In genomic region chr22:23767303-23767672, GRCh38 we compare ENCODE assay signal across 8 cellular contexts. TPM values are rescaled to one million over a fixed set of nuclear protein-coding genes. Genes with fewer than 3 reads are reported as not detected.
DNase-seq lines count a peak whose midpoint lies in the region; ATAC-seq and TF ChIP-seq lines count a peak whose summit lies in the region.

No MANE protein-coding gene starts in this region.

- DNase-seq in AG09309 (ENCODE audit: low read depth) (no peak), NT2/D1 (ENCODE audit: low read depth, low spot score) (no peak), NCI-H774 (lab: John Stamatoyannopoulos, UW) (no peak), kidney tubule cell (ENCODE audit: low spot score) (no peak), middle frontal gyrus (ENCODE audit: extremely low spot score, low spot score) (no peak), GM19240 (ENCODE audit: insufficient read length, low spot score) (no peak)
- no peak for DNase-seq in effector memory CD8-positive, alpha-beta T cell
- DNase-seq in naive thymus-derived CD4-positive, alpha-beta T cell = no peak

- H3K4me1 Mint-ChIP-seq in effector memory CD8-positive, alpha-beta T cell (ENCODE audit: low read depth in 2 of 2) = peaks cover 28 to 37% of the 10 kb centered on the region in 2 donors
- H3K4me1 Mint-ChIP-seq in naive thymus-derived CD4-positive, alpha-beta T cell = peaks cover 7 to 55% (median 43%) of the 10 kb centered on the region in 7 donors

- CTCF ChIA-PET in naive thymus-derived CD4-positive, alpha-beta T cell (lab: Charles Lee) = interaction anchor here (0.9 kb wide), 1 partner anchor 81 kb away, joined by 3 read pairs; no protein-coding TSS in a partner anchor

- H3K27me3 ChIP-seq in NT2/D1 (ENCODE audit: insufficient read depth, insufficient read length) = peaks cover 14% of the 10 kb centered on the region
- H3K27me3 ChIP-seq in naive thymus-derived CD4-positive, alpha-beta T cell (ENCODE audit: control insufficient read depth in 2 of 2, insufficient read depth in 2 of 2, low read length in 2 of 2) = no peaks in the 10 kb centered on the region

- no peaks in the 10 kb centered on the region for H3K27me3 Mint-ChIP-seq in effector memory CD8-positive, alpha-beta T cell
- peaks cover 0 to 3% (median 0%) of the 10 kb centered on the region in 5 donors for H3K27me3 Mint-ChIP-seq in naive thymus-derived CD4-positive, alpha-beta T cell

- intact Hi-C loops in naive thymus-derived CD4-positive, alpha-beta T cell (cut with micrococcal nuclease) = loop anchor here (1.0 to 10.0 kb wide), 5 partner anchors 16 to 142 kb away; partner anchors contain the start of gene ZNF70 (in 2 of the 2)

- H3K36me3 Mint-ChIP-seq in effector memory CD8-positive, alpha-beta T cell (ENCODE audit: insufficient read depth) = no peaks in the 10 kb centered on the region
- peaks cover 0 to 4% (median 0%) of the 10 kb centered on the region in 5 donors for H3K36me3 Mint-ChIP-seq in naive thymus-derived CD4-positive, alpha-beta T cell

- no peaks in the 10 kb centered on the region for H3K9me3 ChIP-seq in NT2/D1 (ENCODE audit: insufficient read depth, low read length)
- no peaks in the 10 kb centered on the region for H3K9me3 ChIP-seq in naive thymus-derived CD4-positive, alpha-beta T cell (ENCODE audit: control insufficient read depth in 2 of 3, low read length in 3 of 3)

- H3K4me1 ChIP-seq in NT2/D1 (ENCODE audit: insufficient read depth, insufficient read length) = peaks cover 16% of the 10 kb centered on the region
- peaks cover 29 to 39% of the 10 kb centered on the region in 2 donors for H3K4me1 ChIP-seq in naive thymus-derived CD4-positive, alpha-beta T cell (ENCODE audit: control insufficient read depth in 2 of 2, insufficient read depth in 2 of 2, low read length in 2 of 2)

- no peaks in the 10 kb centered on the region for H3K9me3 Mint-ChIP-seq in effector memory CD8-positive, alpha-beta T cell
- H3K9me3 Mint-ChIP-seq in naive thymus-derived CD4-positive, alpha-beta T cell = no peaks in the 10 kb centered on the region

- peak overlapping the region; percentile 85 for H3K9ac ChIP-seq in NT2/D1 (ENCODE audit: insufficient read length, low read depth)

- peak; percentile 2 for ATAC-seq in effector memory CD8-positive, alpha-beta T cell (replicated peaks)
- no peak for ATAC-seq in naive thymus-derived CD4-positive, alpha-beta T cell

- POLR2A ChIA-PET in naive thymus-derived CD4-positive, alpha-beta T cell (lab: Charles Lee) = interaction anchor here (0.6 to 8.9 kb wide), 6 partner anchors 17 to 388 kb away, joined by 3 to 62 read pairs (median 5); partner anchors contain the start of genes SMARCB1 and ZNF70

- H3K4me3 Mint-ChIP-seq in effector memory CD8-positive, alpha-beta T cell = peak overlapping the region; percentile 81 to 86
- H3K4me3 Mint-ChIP-seq in naive thymus-derived CD4-positive, alpha-beta T cell = peak overlapping the region; percentile 63 to 88 (median 83)

- peak overlapping the region; percentile 85 for H3K27ac ChIP-seq in naive thymus-derived CD4-positive, alpha-beta T cell (ENCODE audit: low read depth, low read length)

- H3K4me3 ChIP-seq in AG09309 (ENCODE audit: control insufficient read depth, low read depth, low read length) = peak overlapping the region; percentile 62
- peak overlapping the region; percentile 68 for H3K4me3 ChIP-seq in NT2/D1 (ENCODE audit: insufficient read length, low read depth)
- H3K4me3 ChIP-seq in naive thymus-derived CD4-positive, alpha-beta T cell (ENCODE audit: low read length) = peak overlapping the region; percentile 92

- no peak for TF ChIP-seq CTCF in AG09309 (IDR thresholded peaks at IDR 0.05; ENCODE audit: control insufficient read depth, insufficient read depth, low read depth, low read length, missing control alignments)

- peak overlapping the region in 1 of 2 donors; percentile 67 for H3K27ac Mint-ChIP-seq in effector memory CD8-positive, alpha-beta T cell
- peak overlapping the region in 7 of 9 donors; percentile 19 to 67 (median 45) for H3K27ac Mint-ChIP-seq in naive thymus-derived CD4-positive, alpha-beta T cell

- peaks cover 20% of the 10 kb centered on the region for H3K36me3 ChIP-seq in NT2/D1 (ENCODE audit: insufficient read depth, insufficient read length, low read length)
- H3K36me3 ChIP-seq in naive thymus-derived CD4-positive, alpha-beta T cell (ENCODE audit: control insufficient read depth in 2 of 3, insufficient read depth in 3 of 3, low read length in 3 of 3) = peaks cover 0 to 12% (median 0%) of the 10 kb centered on the region in 3 experiments

RNA-seq across cellular contexts. Expression of gene CHCHD10, which starts 0.5 kb away (rescaled TPM):
- 10 to 100 TPM; 38.2 to 56.1 (median 46.4) TPM for total RNA-seq in naive thymus-derived CD4-positive, alpha-beta T cell
- 10 to 100 TPM; 25.6 to 32.8 TPM for polyA plus RNA-seq in naive thymus-derived CD4-positive, alpha-beta T cell

RNA-seq across cellular contexts. Expression of gene C22orf15, which starts 4.5 kb away (rescaled TPM):
- total RNA-seq in naive thymus-derived CD4-positive, alpha-beta T cell = 1 to 10 TPM in 4 of 5 experiments, not detected in 1; 1.2 to 5.7 (median 3.9) TPM
- polyA plus RNA-seq in naive thymus-derived CD4-positive, alpha-beta T cell = 1 to 10 TPM; 1.6 to 2.4 TPM

RNA-seq across cellular contexts. Expression of gene MMP11, which starts 5.4 kb away (rescaled TPM):
- 1 to 10 TPM in 4 of 5 experiments, not detected in 1; 2.0 to 4.0 (median 3.4) TPM for total RNA-seq in naive thymus-derived CD4-positive, alpha-beta T cell
- 1 to 10 TPM; 2.0 to 4.3 TPM for polyA plus RNA-seq in naive thymus-derived CD4-positive, alpha-beta T cell

RNA-seq across cellular contexts. Expression of gene VPREB3, which starts 13.1 kb away (rescaled TPM):
- total RNA-seq in naive thymus-derived CD4-positive, alpha-beta T cell = 1 to 10 TPM in 1 of 5 experiments, under 1 TPM in 1, not detected in 3; 0.74 to 3.0 TPM
- polyA plus RNA-seq in naive thymus-derived CD4-positive, alpha-beta T cell = 1 to 10 TPM; 1.3 to 1.5 TPM

RNA-seq across cellular contexts. Expression of gene ZNF70, which starts 16.4 kb away (rescaled TPM):
- 1 to 10 TPM; 3.1 to 7.9 (median 4.0) TPM for total RNA-seq in naive thymus-derived CD4-positive, alpha-beta T cell
- polyA plus RNA-seq in naive thymus-derived CD4-positive, alpha-beta T cell = under 1 TPM; 0.32 to 0.34 TPM
